In the genomic region with DNA sequence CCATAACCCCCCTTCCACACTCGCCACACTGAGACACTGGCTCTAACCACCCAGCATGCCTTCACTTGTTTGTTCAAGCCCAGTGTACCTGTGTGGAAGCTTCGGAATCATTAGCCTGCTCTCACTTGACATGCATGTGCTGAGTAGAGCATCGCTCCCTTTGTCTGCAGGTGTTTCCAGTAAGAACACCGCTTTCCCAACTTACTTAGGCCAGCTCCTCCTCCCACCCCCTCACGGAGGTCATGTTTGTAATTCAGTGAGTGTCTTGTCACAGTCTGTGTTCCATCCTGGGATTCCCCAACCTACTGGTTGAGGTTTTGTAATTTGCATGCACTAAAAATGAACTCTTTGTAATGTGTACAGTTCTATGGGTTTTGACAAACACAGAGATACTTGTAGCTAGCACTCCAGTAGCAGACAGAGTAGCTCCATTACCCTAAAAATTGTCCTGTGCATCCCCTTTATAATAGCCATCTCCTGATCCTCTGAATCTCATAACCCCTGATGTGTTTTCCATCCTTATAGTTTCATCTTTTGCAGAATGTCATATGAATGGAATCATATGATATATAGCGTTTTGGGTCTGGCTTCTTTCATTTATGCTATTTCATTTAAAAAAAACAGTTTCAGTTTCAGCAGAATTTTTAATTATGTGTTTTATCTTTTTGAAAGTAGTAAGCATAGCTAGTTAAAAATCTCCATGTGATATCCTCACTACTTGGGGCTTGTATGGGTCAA, we compare ENCODE assay signal across 8 cellular contexts.
DNase-seq lines count a peak whose midpoint lies in the region; ATAC-seq, FAIRE-seq and TF ChIP-seq lines count a peak whose summit lies in the region.

No MANE protein-coding gene starts in this region.

- H3K36me3 ChIP-seq in DOHH2 (ENCODE audit: control insufficient read depth, low read length) (no peaks in the 10 kb centered on the region), bronchial epithelial cell (ENCODE audit: control insufficient read depth, insufficient read depth, low read length) (no peaks in the 10 kb centered on the region)

- peaks cover 27% of the 10 kb centered on the region for H3F3A ChIP-seq in DOHH2 (ENCODE audit: control insufficient read depth, insufficient read depth)

- H3K4me1 ChIP-seq in DOHH2 (ENCODE audit: control insufficient read depth, low read length), result peaks cover 93% of the 10 kb centered on the region

- H3K79me2 ChIP-seq in DOHH2 (ENCODE audit: control insufficient read depth, low read length), result no peaks in the 10 kb centered on the region

- H3K27me3 ChIP-seq in DOHH2 (ENCODE audit: control insufficient read depth, low read length) (no peaks in the 10 kb centered on the region), bronchial epithelial cell (ENCODE audit: control insufficient read depth, insufficient read depth, low read length) (no peaks in the 10 kb centered on the region)

- H3K27ac ChIP-seq in DOHH2 (ENCODE audit: low read depth, low read length), result peak overlapping the region; percentile 91

- H3K4me3 ChIP-seq in DOHH2 (ENCODE audit: low read length), result peak overlapping the region; percentile 70
- H3K4me3 ChIP-seq in bronchial epithelial cell (ENCODE audit: low read depth, low read length), result no peak overlapping the region

- peak; percentile 96 for DNase-seq in bronchial epithelial cell (ENCODE audit: low read depth)
- DNase-seq in NCI-H748 treated with DMSO at 0.1 percent for 48 hours (lab: John Stamatoyannopoulos, UW), result no peak
- DNase-seq in NCI-H226, result no peak
- no peak for DNase-seq in T1000 (lab: John Stamatoyannopoulos, UW)
- DNase-seq in H4 (ENCODE audit: low spot score), result no peak

- H3K9me2 ChIP-seq in DOHH2 (replicated peaks; ENCODE audit: control insufficient read depth, low read length), result no peaks in the 10 kb centered on the region

- H3K4me2 ChIP-seq in DOHH2 (ENCODE audit: low read length), result peak overlapping the region; percentile 86

- H4K20me1 ChIP-seq in DOHH2 (ENCODE audit: control insufficient read depth, insufficient read depth, low read depth, low read length), result no peaks in the 10 kb centered on the region

- peak; percentile 7 for FAIRE-seq in bronchial epithelial cell (lab: Jason Lieb, UNC)

- H3K9me3 ChIP-seq in DOHH2 (ENCODE audit: control insufficient read depth, insufficient read depth, low read length), result no peaks in the 10 kb centered on the region

- ATAC-seq in GM21423 (IDR thresholded peaks at IDR 0.05; ENCODE audit: unreplicated experiment), result peak; percentile 91
- ATAC-seq in HG03575 (IDR thresholded peaks at IDR 0.05; ENCODE audit: extremely low read depth, insufficient number of reproducible peaks, low FRiP score, unreplicated experiment), result peak; percentile 86

- TF ChIP-seq CTCF in DOHH2 (IDR thresholded peaks at IDR 0.05; ENCODE audit: low read depth, low read length, poor library complexity, severe bottlenecking) (no peak), bronchial epithelial cell (IDR thresholded peaks at IDR 0.05; ENCODE audit: insufficient read depth, low read length, severe bottlenecking) (no peak)
